In the genomic region with DNA sequence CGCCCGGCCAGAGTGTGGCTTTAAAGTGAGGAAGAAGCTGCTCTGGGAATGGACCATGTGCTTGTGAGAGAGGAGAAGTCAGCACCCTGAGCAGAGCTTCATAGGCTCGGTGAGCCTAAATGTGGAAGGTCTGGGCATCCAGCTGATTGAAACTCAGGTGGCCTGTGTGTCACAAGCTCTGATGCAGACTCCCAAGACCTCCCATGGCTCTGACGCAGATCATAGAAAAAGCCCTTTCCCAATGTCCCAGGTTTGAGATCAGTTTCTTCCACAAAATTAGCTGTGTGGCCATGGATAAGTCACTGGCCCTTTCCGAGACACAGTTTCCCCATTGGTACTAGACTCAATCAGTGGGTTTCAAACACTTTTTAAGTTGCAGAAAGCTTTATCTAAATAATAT, we compare ENCODE assay signal across 25 cellular contexts.
"Had no signal": no experiment of that assay in that cellular context is flagged by ENCODE, and none has a peak within 500 bp of the region (broad histone marks: within the 10 kb centered on the region; RNA-seq: fewer than 3 reads in every experiment).

No MANE protein-coding gene starts in this region.

- ATAC-seq: stimulated activated effector memory CD8-positive, alpha-beta T cell treated with anti-CD3 and anti-CD28 coated beads, Interleukin-12 subunit alpha, Interleukin-12 subunit beta, amount 100 ng/mL, for 72 hours; stimulated activated memory B cell treated with anti-CD40 and anti-IgM and Interleukin-4, amounts not matched to agents 10 μg/mL and 1 μg/mL and 100 μg/mL, for 72 hours; stimulated activated naive B cell treated with anti-CD40 and anti-IgM and Interleukin-4, amounts not matched to agents 10 μg/mL and 1 μg/mL and 100 μg/mL, for 72 hours; stimulated activated naive CD8-positive, alpha-beta T cell treated with anti-CD3 and anti-CD28 coated beads, Interleukin-15, amount 100 ng/mL, for 72 hours; stimulated activated naive CD8-positive, alpha-beta T cell treated with anti-CD3 and anti-CD28 coated beads, Interleukin-15, Interleukin-2, amounts not matched to agents 100 U/mL and 50 U/mL, for 24 hours; upper lobe of right lung had no signal

- H3K36me3 ChIP-seq: stomach, suprapubic skin, thoracic aorta, thyroid gland, tibial artery, tibial nerve, transverse colon, upper lobe of left lung, upper lobe of right lung, uterus had no signal

- H3K9me3 ChIP-seq: suprapubic skin, testis, thoracic aorta, thyroid gland, tibial artery, transverse colon, upper lobe of left lung, upper lobe of right lung, uterus had no signal

- H3K27me3 ChIP-seq: testis, thyroid gland, tibial nerve, upper lobe of left lung, upper lobe of right lung, uterus had no signal

- H3K4me3 ChIP-seq: stomach, suprapubic skin, testis, thoracic aorta, thyroid gland, tibial artery, tibial nerve, transverse colon, upper lobe of left lung, upper lobe of right lung, uterus had no signal

- DNase-seq: stimulated activated CD4-positive, alpha-beta T cell treated with anti-CD3 and anti-CD28 coated beads, Interleukin-2, amount 100 ng/mL, for 24 hours; stimulated activated CD4-positive, alpha-beta T cell treated with anti-CD3 and anti-CD28 coated beads, Interleukin-2, amount 100 ng/mL, for 48 hours; stimulated activated CD4-positive, alpha-beta T cell treated with anti-CD3 and anti-CD28 coated beads, Interleukin-4, amount 100 ng/mL, for 24 hours; stimulated activated CD4-positive, alpha-beta T cell treated with anti-CD3 and anti-CD28 coated beads, Interleukin-4, amount 100 ng/mL, for 4 hours; stimulated activated CD8-positive, alpha-beta memory T cell treated with anti-CD3 and anti-CD28 coated beads, Interleukin-4, amount 100 ng/mL, for 48 hours; stimulated activated naive B cell treated with anti-CD40 and anti-IgM and Interleukin-4, amounts not matched to agents 10 μg/mL and 1 μg/mL and 100 μg/mL, for 72 hours; stimulated activated naive CD4-positive, alpha-beta T cell; stimulated activated naive CD4-positive, alpha-beta T cell treated with Interleukin-2 at 50 U/mL for 16 hours; stimulated activated naive CD8-positive, alpha-beta T cell treated with anti-CD3 and anti-CD28 coated beads, Interleukin-15, amount 100 ng/mL, for 72 hours; stimulated activated naive CD8-positive, alpha-beta T cell treated with anti-CD3 and anti-CD28 coated beads, Interleukin-15, Interleukin-2, amounts not matched to agents 100 U/mL and 50 U/mL, for 24 hours; stomach; substantia nigra; testis; thyroid gland; tibial artery; transverse colon; trophoblast cell; upper lobe of right lung; uterus had no signal

- H3K27ac ChIP-seq: stomach, suprapubic skin, testis, thoracic aorta, thyroid gland, tibial artery, tibial nerve, transverse colon, upper lobe of left lung, upper lobe of right lung, uterus had no signal

- H3K4me1 ChIP-seq: stomach, suprapubic skin, testis, thyroid gland, tibial artery, tibial nerve, transverse colon, upper lobe of left lung, upper lobe of right lung, uterus had no signal
